34 cellular contexts compared by ENCODE assay signal in genomic region chr9:86687788-86688187, GRCh38.
DNase-seq lines count a peak whose midpoint lies in the region; ATAC-seq and TF ChIP-seq lines count a peak whose summit lies in the region.
"Had no signal": no experiment of that assay in that cellular context is flagged by ENCODE, and none has a peak within 500 bp of the region (broad histone marks: within the 10 kb centered on the region; RNA-seq: fewer than 3 reads in every experiment).

No MANE protein-coding gene starts in this region.

- no peaks in the 10 kb centered on the region for H3K4me1 ChIP-seq in IMR-90 (ENCODE audit: control insufficient read depth, insufficient read depth, low read length)
- H3K4me1 ChIP-seq: upper lobe of left lung had no signal

- CTCF ChIA-PET in IMR-90 (lab: Yijun Ruan, JAX), result interaction anchor here (1.2 kb wide), 1 partner anchor 8 kb away, joined by 3 read pairs; no protein-coding TSS in a partner anchor
- CTCF ChIA-PET in activated CD4-positive, alpha-beta T cell treated with anti-CD3 and anti-CD28 coated beads for 36 hours (lab: Charles Lee), result no interaction called here

- no peak overlapping the region for H3K4me3 Mint-ChIP-seq in naive thymus-derived CD8-positive, alpha-beta T cell
- H3K4me3 Mint-ChIP-seq in activated CD4-positive, alpha-beta T cell treated with anti-CD3 and anti-CD28 coated beads for 36 hours, result no peak overlapping the region
- H3K4me3 Mint-ChIP-seq: activated CD4-positive, alpha-beta T cell treated with anti-CD3 and anti-CD28 coated beads, Interleukin-2, amount 10 ng/mL, durations not matched to agents 24 days and 14 days; activated T-cell treated with anti-CD3 and anti-CD28 coated beads, Interleukin-2, amount 50 U/mL, for 4 hours; HFFc6; stimulated activated effector memory CD8-positive, alpha-beta T cell treated with anti-CD3 and anti-CD28 coated beads, Interleukin-12 subunit alpha, Interleukin-12 subunit beta, amount 100 ng/mL, for 72 hours; T-helper 2 cell treated with Interferon-gamma antibody and Interleukin-4, amounts not matched to agents 5 μg/mL and 100 μg/mL, for 36 hours had no signal

- H3K4ac ChIP-seq in IMR-90 (ENCODE audit: low read depth, low read length), result no peak overlapping the region

- no peak overlapping the region for H4K8ac ChIP-seq in IMR-90 (ENCODE audit: low read depth in 2 of 2, low read length in 2 of 2)

- H3K36me3 ChIP-seq in IMR-90 (ENCODE audit: control insufficient read depth, insufficient read depth, low read length), result no peaks in the 10 kb centered on the region
- H3K36me3 ChIP-seq: BLaER1 treated with 17β-estradiol and CSF1 and Interleukin-3, amounts not matched to agents 10 nM and 100 nM; neutrophil; sigmoid colon; upper lobe of left lung had no signal

- no peak overlapping the region for H3K56ac ChIP-seq in IMR-90 (ENCODE audit: extremely low read depth, insufficient read depth, low read length)

- H4K91ac ChIP-seq in IMR-90 (ENCODE audit: insufficient read depth, low read depth, low read length), result no peak overlapping the region

- H2AK9ac ChIP-seq in IMR-90 (replicated peaks; ENCODE audit: low read depth, low read length, poor library complexity), result no peak overlapping the region

- peaks cover 2 to 14% (median 4%) of the 10 kb centered on the region in 5 donors for H3K27me3 Mint-ChIP-seq in naive thymus-derived CD8-positive, alpha-beta T cell
- peaks cover 9% of the 10 kb centered on the region for H3K27me3 Mint-ChIP-seq in activated CD4-positive, alpha-beta T cell treated with anti-CD3 and anti-CD28 coated beads for 36 hours

- H2BK20ac ChIP-seq in IMR-90 (ENCODE audit: low read depth, low read length), result no peak overlapping the region

- H2BK120ac ChIP-seq in IMR-90 (ENCODE audit: low read depth, low read length), result no peak overlapping the region

- H3K27ac ChIP-seq in IMR-90 (ENCODE audit: insufficient read depth, low read length), result no peak overlapping the region
- H3K27ac ChIP-seq: body of pancreas, neutrophil, sigmoid colon, upper lobe of left lung, VCaP had no signal

- no TSS peak for BruUV-seq in IMR-90 (replicated peaks; lab: Mats Ljungman, UMichigan)

- no peak overlapping the region for H3K4me2 ChIP-seq in IMR-90 (ENCODE audit: low read depth, low read length)
- H3K4me2 ChIP-seq: SK-N-SH had no signal

- no peak overlapping the region for H2BK5ac ChIP-seq in IMR-90 (ENCODE audit: low read depth, low read length, poor library complexity, severe bottlenecking)

- POLR2A ChIA-PET in IMR-90 (lab: Charles Lee; ENCODE audit: unreplicated experiment), result no interaction called here
- POLR2A ChIA-PET in naive thymus-derived CD8-positive, alpha-beta T cell (lab: Charles Lee), result no interaction called here
- POLR2A ChIA-PET in activated CD4-positive, alpha-beta T cell treated with anti-CD3 and anti-CD28 coated beads for 36 hours (lab: Charles Lee), result no interaction called here

- H3K9me3 ChIP-seq in IMR-90 (ENCODE audit: control insufficient read depth, insufficient read depth, low read length), result no peaks in the 10 kb centered on the region
- H3K9me3 ChIP-seq: body of pancreas, neutrophil, sigmoid colon, SK-N-SH, upper lobe of left lung had no signal

- H3K14ac ChIP-seq in IMR-90 (replicated peaks; ENCODE audit: low read depth, low read length), result no peak overlapping the region

- H3K9me3 Mint-ChIP-seq in naive thymus-derived CD8-positive, alpha-beta T cell, result no peaks in the 10 kb centered on the region
- no peaks in the 10 kb centered on the region for H3K9me3 Mint-ChIP-seq in activated CD4-positive, alpha-beta T cell treated with anti-CD3 and anti-CD28 coated beads for 36 hours (ENCODE audit: low read depth)
- H3K9me3 Mint-ChIP-seq: activated CD4-positive, alpha-beta T cell treated with anti-CD3 and anti-CD28 coated beads, Interleukin-2, amount 10 ng/mL, durations not matched to agents 24 days and 14 days; activated T-cell treated with anti-CD3 and anti-CD28 coated beads, Interleukin-2, amount 50 U/mL, for 4 hours; HFFc6; stimulated activated effector memory CD8-positive, alpha-beta T cell treated with anti-CD3 and anti-CD28 coated beads, Interleukin-12 subunit alpha, Interleukin-12 subunit beta, amount 100 ng/mL, for 72 hours; T-helper 2 cell treated with Interferon-gamma antibody and Interleukin-4, amounts not matched to agents 5 μg/mL and 100 μg/mL, for 36 hours had no signal

- no peak overlapping the region for H3K27ac Mint-ChIP-seq in naive thymus-derived CD8-positive, alpha-beta T cell
- H3K27ac Mint-ChIP-seq in activated CD4-positive, alpha-beta T cell treated with anti-CD3 and anti-CD28 coated beads for 36 hours, result no peak overlapping the region
- H3K27ac Mint-ChIP-seq: activated CD4-positive, alpha-beta T cell treated with anti-CD3 and anti-CD28 coated beads, Interleukin-2, amount 10 ng/mL, durations not matched to agents 24 days and 14 days; HFFc6; progenitor cell of endocrine pancreas; stimulated activated effector memory CD8-positive, alpha-beta T cell treated with anti-CD3 and anti-CD28 coated beads, Interleukin-12 subunit alpha, Interleukin-12 subunit beta, amount 100 ng/mL, for 72 hours; T-helper 2 cell treated with Interferon-gamma antibody and Interleukin-4, amounts not matched to agents 5 μg/mL and 100 μg/mL, for 36 hours had no signal

- H2BK15ac ChIP-seq in IMR-90 (ENCODE audit: low read depth, low read length), result no peak overlapping the region

- no peak overlapping the region for H3K23ac ChIP-seq in IMR-90 (ENCODE audit: low read depth, low read length)

- H3K18ac ChIP-seq in IMR-90 (ENCODE audit: low read depth, low read length), result no peak overlapping the region; the same call in 1 of the 2 replicates

- ATAC-seq in IMR-90 (ENCODE audit: low read depth), result no peak
- ATAC-seq in naive thymus-derived CD8-positive, alpha-beta T cell, result no peak
- no peak for ATAC-seq in activated CD4-positive, alpha-beta T cell treated with anti-CD3 and anti-CD28 coated beads for 36 hours
- ATAC-seq: activated T-cell treated with anti-CD3 and anti-CD28 coated beads, Interleukin-2, amount 50 U/mL, for 4 hours; body of pancreas; stimulated activated effector memory CD8-positive, alpha-beta T cell treated with anti-CD3 and anti-CD28 coated beads, Interleukin-12 subunit alpha, Interleukin-12 subunit beta, amount 100 ng/mL, for 72 hours had no signal

- no peak for TF ChIP-seq CTCF in IMR-90 (conservative IDR thresholded peaks at IDR 0.05; ENCODE audit: low read depth, low read length)

- no peaks in the 10 kb centered on the region for H3K36me3 Mint-ChIP-seq in naive thymus-derived CD8-positive, alpha-beta T cell
- H3K36me3 Mint-ChIP-seq in activated CD4-positive, alpha-beta T cell treated with anti-CD3 and anti-CD28 coated beads for 36 hours (ENCODE audit: low read depth), result no peaks in the 10 kb centered on the region
- H3K36me3 Mint-ChIP-seq: stimulated activated effector memory CD8-positive, alpha-beta T cell treated with anti-CD3 and anti-CD28 coated beads, Interleukin-12 subunit alpha, Interleukin-12 subunit beta, amount 100 ng/mL, for 72 hours had no signal

- DNase-seq in Daoy (ENCODE audit: low read depth) (peak; percentile 70), IMR-90 (no peak), SK-MEL-5 (ENCODE audit: low read depth, low spot score) (peak; percentile 13), iPS-NIHi7 (ENCODE audit: extremely low spot score) (peak; percentile 30), midbrain (lab: John Stamatoyannopoulos, UW) (no peak), DMS79 (lab: John Stamatoyannopoulos, UW) (no peak)
- DNase-seq in naive thymus-derived CD8-positive, alpha-beta T cell, result no peak
- no peak for DNase-seq in activated CD4-positive, alpha-beta T cell treated with anti-CD3 and anti-CD28 coated beads for 36 hours
- DNase-seq: activated CD4-positive, alpha-beta T cell treated with anti-CD3 and anti-CD28 coated beads, Interleukin-2, amount 10 ng/mL, durations not matched to agents 24 days and 14 days; activated gamma-delta T cell treated with Interleukin-2 at 50 U/mL for 16 hours; activated T-cell treated with anti-CD3 and anti-CD28 coated beads, Interleukin-2, amount 50 U/mL, for 4 hours; body of pancreas; cerebellar nuclear complex; COR-L47; DMS53; GF-D8; HFFc6; kidney glomerular epithelial cell; NCI-H1092; NCI-H187 treated with DMSO at 0.1 percent for 48 hours; NCI-H2171 treated with DMSO at 0.1 percent for 48 hours; NCI-H69; RPMI8226; sigmoid colon; SK-N-SH; stimulated activated CD4-positive, alpha-beta T cell treated with anti-CD3 and anti-CD28 coated beads, Interleukin-4, amount 100 ng/mL, for 24 hours; substantia nigra; upper lobe of left lung had no signal

- H3K9me1 ChIP-seq in IMR-90 (ENCODE audit: insufficient read depth, low read length), result no peaks in the 10 kb centered on the region

- H3K79me1 ChIP-seq in IMR-90 (ENCODE audit: low read depth in 1 of 2, low read length in 2 of 2), result no peaks in the 10 kb centered on the region

- H3K27me3 ChIP-seq in IMR-90 (ENCODE audit: control insufficient read depth, insufficient read depth, low read length), result no peaks in the 10 kb centered on the region; the same call in 1 of the 2 replicates
- H3K27me3 ChIP-seq: BLaER1 treated with 17β-estradiol and CSF1 and Interleukin-3, amounts not matched to agents 10 nM and 100 nM; body of pancreas; neutrophil; sigmoid colon; upper lobe of left lung had no signal

- peak overlapping the region; percentile 40 for H2AK5ac ChIP-seq in IMR-90 (ENCODE audit: low read depth, low read length)

- H2AFZ ChIP-seq in IMR-90 (replicated peaks; ENCODE audit: low read length, poor library complexity), result peak overlapping the region; percentile 59

- no peak for TF ChIP-seq POLR2A in IMR-90 (IDR thresholded peaks at IDR 0.05; ENCODE audit: low read depth, low read length)

- in situ Hi-C loops in IMR-90 (cut with MboI; ENCODE audit: low sequenced_read_pairs), result no loop called here
- in situ Hi-C loops in SK-MEL-5 (cut with HindIII; ENCODE audit: low pct_unique_long_range_greater_than_20kb, low sequenced_read_pairs), result no loop called here

- H4K20me1 ChIP-seq in IMR-90 (ENCODE audit: insufficient read depth, low read length), result no peaks in the 10 kb centered on the region
- H4K20me1 ChIP-seq: BLaER1 treated with 17β-estradiol and CSF1 and Interleukin-3, amounts not matched to agents 10 nM and 100 nM had no signal

- intact Hi-C loops in IMR-90 (cut with micrococcal nuclease), result no loop called here
- intact Hi-C loops in activated CD4-positive, alpha-beta T cell treated with anti-CD3 and anti-CD28 coated beads for 36 hours (cut with DNase I, micrococcal nuclease), result no loop called here

- H4K5ac ChIP-seq in IMR-90 (ENCODE audit: low read depth, low read length), result no peak overlapping the region; the same call in 1 of the 2 replicates

- H3K4me1 Mint-ChIP-seq in naive thymus-derived CD8-positive, alpha-beta T cell, result no peaks in the 10 kb centered on the region
- no peaks in the 10 kb centered on the region for H3K4me1 Mint-ChIP-seq in activated CD4-positive, alpha-beta T cell treated with anti-CD3 and anti-CD28 coated beads for 36 hours
- H3K4me1 Mint-ChIP-seq: activated CD4-positive, alpha-beta T cell treated with anti-CD3 and anti-CD28 coated beads, Interleukin-2, amount 10 ng/mL, durations not matched to agents 24 days and 14 days; stimulated activated effector memory CD8-positive, alpha-beta T cell treated with anti-CD3 and anti-CD28 coated beads, Interleukin-12 subunit alpha, Interleukin-12 subunit beta, amount 100 ng/mL, for 72 hours had no signal

- H3K9ac ChIP-seq in IMR-90 (ENCODE audit: low read depth, low read length), result no peak overlapping the region
- H3K9ac ChIP-seq: BLaER1 treated with 17β-estradiol and CSF1 and Interleukin-3, amounts not matched to agents 10 nM and 100 nM; SK-N-SH had no signal

- no CpG with 5 or more reads among the region's 3 CpGs for WGBS in IMR-90 (ENCODE audit: extremely low coverage in 2 of 2, insufficient read length in 1 of 2), 2 experiments

- dilution Hi-C loops in IMR-90 (cut with HindIII; ENCODE audit: low sequenced_read_pairs, unreplicated experiment), result no loop called here

- TF ChIP-seq RAD21 in IMR-90 (IDR thresholded peaks at IDR 0.05; ENCODE audit: low read length), result no peak

- no peak overlapping the region for H3K4me3 ChIP-seq in IMR-90 (ENCODE audit: insufficient read depth, low read depth, low read length)
- H3K4me3 ChIP-seq: BLaER1 treated with 17β-estradiol and CSF1 and Interleukin-3, amounts not matched to agents 10 nM and 100 nM; body of pancreas; sigmoid colon; upper lobe of left lung had no signal

Comparison
In these comparisons a context has a peak if more than half of its experiments do, and no peak if none do; other contexts are left out.
1. DNase-seq: peak in Daoy (single experiment), SK-MEL-5 (single experiment) and iPS-NIHi7 (single experiment); none in IMR-90 (single experiment), midbrain (single experiment), naive thymus-derived CD8-positive, alpha-beta T cell (0 of 10), activated CD4-positive, alpha-beta T cell treated with anti-CD3 and anti-CD28 coated beads for 36 hours (single experiment) and DMS79 (single experiment).